ENCODE assay signal across 16 cellular contexts in the genomic region with DNA sequence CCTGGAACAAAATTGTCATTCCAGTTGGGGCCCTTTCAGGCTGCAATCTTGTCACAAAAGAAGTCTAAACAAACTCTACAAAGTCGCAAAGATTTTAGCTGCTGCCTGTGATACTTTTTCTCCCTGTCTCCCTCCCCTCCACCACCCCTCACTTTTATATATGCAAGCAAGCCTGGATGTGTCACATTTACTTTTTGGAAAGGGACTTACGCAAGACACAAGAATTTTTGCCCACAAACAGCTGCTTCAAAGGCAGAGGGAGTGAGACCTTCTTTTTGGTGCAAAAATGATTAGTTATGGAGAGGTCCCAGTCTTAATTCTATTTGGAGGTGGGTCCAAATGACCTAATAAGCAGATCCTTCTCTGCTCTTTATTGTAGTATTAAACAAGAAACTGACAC. TPM values are rescaled to one million over a fixed set of nuclear protein-coding genes. Genes with fewer than 3 reads are reported as not detected.
DNase-seq lines count a peak whose midpoint lies in the region; ATAC-seq, FAIRE-seq and TF ChIP-seq lines count a peak whose summit lies in the region.
"Had no signal": no experiment of that assay in that cellular context is flagged by ENCODE, and none has a peak within 500 bp of the region (broad histone marks: within the 10 kb centered on the region; RNA-seq: fewer than 3 reads in every experiment).

No MANE protein-coding gene starts in this region.

- no peak overlapping the region for H3K4me3 ChIP-seq in NB4 (ENCODE audit: low read depth, low read length)
- H3K4me3 ChIP-seq in bronchial epithelial cell (ENCODE audit: low read depth, low read length) = no peak overlapping the region
- no peak overlapping the region for H3K4me3 ChIP-seq in neuronal stem cell (ENCODE audit: low read length in 2 of 2)
- H3K4me3 ChIP-seq: psoas muscle, tibial nerve had no signal

- H2BK5ac ChIP-seq in neuronal stem cell (ENCODE audit: low read length) = no peak overlapping the region

- no peak for TF ChIP-seq POLR2A in NB4 (IDR thresholded peaks at IDR 0.05; ENCODE audit: extremely low read depth, insufficient read length)
- no peak for TF ChIP-seq POLR2A in GM18505 (IDR thresholded peaks at IDR 0.05; ENCODE audit: borderline replicate concordance, extremely low read depth, insufficient read depth, insufficient read length)

- no peak overlapping the region for H2BK120ac ChIP-seq in neuronal stem cell (ENCODE audit: low read depth, low read length)

- no peaks in the 10 kb centered on the region for H3K79me1 ChIP-seq in neuronal stem cell (ENCODE audit: low read depth, low read length)

- H3K4me1 ChIP-seq in neuronal stem cell (ENCODE audit: control insufficient read depth in 2 of 2, insufficient read depth in 1 of 2, low read depth in 1 of 2, low read length in 2 of 2) = peaks cover 0 to 2% of the 10 kb centered on the region in 2 donors
- H3K4me1 ChIP-seq: psoas muscle had no signal

- H4K91ac ChIP-seq in neuronal stem cell (ENCODE audit: low read depth, low read length, poor library complexity) = no peak overlapping the region

- H3K27me3 ChIP-seq in bronchial epithelial cell (ENCODE audit: control insufficient read depth, insufficient read depth, low read length) = no peaks in the 10 kb centered on the region
- H3K27me3 ChIP-seq in neuronal stem cell (ENCODE audit: control insufficient read depth in 3 of 3, insufficient read depth in 3 of 3, low read depth in 1 of 3, low read length in 3 of 3) = no peaks in the 10 kb centered on the region
- H3K27me3 ChIP-seq: tibial nerve had no signal

- DNase-seq in GM03348 (ENCODE audit: low spot score) (peak; percentile 55), NB4 (ENCODE audit: low read depth) (peak; percentile 63), bronchial epithelial cell (ENCODE audit: low read depth) (peak; percentile 31), neuronal stem cell (ENCODE audit: low spot score) (no peak)
- DNase-seq: activated B cell treated with CpG ODN at 0.5 μM for 24 hours; activated naive CD4-positive, alpha-beta T cell treated with Interleukin-2 at 50 U/mL for 16 hours; C1 segment of cervical spinal cord; hypothalamus; naive B cell; psoas muscle; stimulated activated CD4-positive, alpha-beta T cell treated with anti-CD3 and anti-CD28 coated beads, Interleukin-2, amount 100 ng/mL, for 24 hours had no signal

- H3K18ac ChIP-seq in neuronal stem cell (ENCODE audit: low read length) = no peak overlapping the region

- H2AFZ ChIP-seq in neuronal stem cell (ENCODE audit: low read length) = peak overlapping the region; percentile 36

- no peak overlapping the region for H3K9ac ChIP-seq in neuronal stem cell (ENCODE audit: low read depth, low read length, poor library complexity)

- no peak overlapping the region for H3K14ac ChIP-seq in neuronal stem cell (ENCODE audit: low read length)

- no peak overlapping the region for H3K27ac ChIP-seq in neuronal stem cell (replicated peaks; ENCODE audit: low read length)
- H3K27ac ChIP-seq: psoas muscle, tibial nerve had no signal

- no peak for TF ChIP-seq CTCF in NB4 (IDR thresholded peaks at IDR 0.05; ENCODE audit: low read depth, low read length)
- no peak for TF ChIP-seq CTCF in bronchial epithelial cell (IDR thresholded peaks at IDR 0.05; ENCODE audit: insufficient read depth, low read length, severe bottlenecking)

- no peak overlapping the region for H2BK12ac ChIP-seq in neuronal stem cell (ENCODE audit: low read length)

- H3K4me2 ChIP-seq in neuronal stem cell (ENCODE audit: insufficient read depth, low read length, poor library complexity, severe bottlenecking) = no peak overlapping the region

- H3K36me3 ChIP-seq in bronchial epithelial cell (ENCODE audit: control insufficient read depth, insufficient read depth, low read length) (no peaks in the 10 kb centered on the region), neuronal stem cell (replicated peaks in 1 of 2; ENCODE audit: control insufficient read depth in 2 of 2, insufficient read depth in 2 of 2, low read length in 2 of 2) (no peaks in the 10 kb centered on the region)
- H3K36me3 ChIP-seq: tibial nerve had no signal

- no peak for FAIRE-seq in bronchial epithelial cell (lab: Jason Lieb, UNC)

- WGBS in neuronal stem cell (ENCODE audit: extremely low coverage in 2 of 2, insufficient read length in 2 of 2, insufficient replicate concordance in 1 of 2), 2 donors = no CpG with 5 or more reads among the region's 2 CpGs

- no peak overlapping the region for H2AK5ac ChIP-seq in neuronal stem cell (ENCODE audit: low read depth, low read length)

- no peak overlapping the region for H2BK15ac ChIP-seq in neuronal stem cell (ENCODE audit: low read length)

- no peaks in the 10 kb centered on the region for H3K9me3 ChIP-seq in neuronal stem cell (replicated peaks in 1 of 2; ENCODE audit: control insufficient read depth in 2 of 2, insufficient read depth in 1 of 2, low read depth in 1 of 2, low read length in 2 of 2)
- H3K9me3 ChIP-seq: psoas muscle, tibial nerve had no signal

- ATAC-seq in HG02970 (IDR thresholded peaks at IDR 0.05; ENCODE audit: low FRiP score, unreplicated experiment) (no peak), GM18505 (IDR thresholded peaks at IDR 0.05; ENCODE audit: unreplicated experiment) (no peak), HG03457 (IDR thresholded peaks at IDR 0.05; ENCODE audit: unreplicated experiment) (no peak), HG02938 (IDR thresholded peaks at IDR 0.05; ENCODE audit: unreplicated experiment) (no peak)
- ATAC-seq: psoas muscle had no signal

- H3K23ac ChIP-seq in neuronal stem cell (ENCODE audit: low read depth, low read length, poor library complexity) = no peak overlapping the region

- no peak overlapping the region for H3K4ac ChIP-seq in neuronal stem cell (ENCODE audit: low read length)

- no peak overlapping the region for H4K8ac ChIP-seq in neuronal stem cell (ENCODE audit: low read depth, low read length)

RNA-seq across cellular contexts. Expression of gene RALGPS2, which starts 22.9 kb away (rescaled TPM):
- total RNA-seq in bronchial epithelial cell = 15.0 and 21.8 TPM in 2 replicates
- 29.5 TPM for polyA plus RNA-seq in neuronal stem cell (2013, experiment 1 of 2)
- 28.0 TPM for polyA plus RNA-seq in neuronal stem cell (2013, experiment 2 of 2)
